In the genomic region with DNA sequence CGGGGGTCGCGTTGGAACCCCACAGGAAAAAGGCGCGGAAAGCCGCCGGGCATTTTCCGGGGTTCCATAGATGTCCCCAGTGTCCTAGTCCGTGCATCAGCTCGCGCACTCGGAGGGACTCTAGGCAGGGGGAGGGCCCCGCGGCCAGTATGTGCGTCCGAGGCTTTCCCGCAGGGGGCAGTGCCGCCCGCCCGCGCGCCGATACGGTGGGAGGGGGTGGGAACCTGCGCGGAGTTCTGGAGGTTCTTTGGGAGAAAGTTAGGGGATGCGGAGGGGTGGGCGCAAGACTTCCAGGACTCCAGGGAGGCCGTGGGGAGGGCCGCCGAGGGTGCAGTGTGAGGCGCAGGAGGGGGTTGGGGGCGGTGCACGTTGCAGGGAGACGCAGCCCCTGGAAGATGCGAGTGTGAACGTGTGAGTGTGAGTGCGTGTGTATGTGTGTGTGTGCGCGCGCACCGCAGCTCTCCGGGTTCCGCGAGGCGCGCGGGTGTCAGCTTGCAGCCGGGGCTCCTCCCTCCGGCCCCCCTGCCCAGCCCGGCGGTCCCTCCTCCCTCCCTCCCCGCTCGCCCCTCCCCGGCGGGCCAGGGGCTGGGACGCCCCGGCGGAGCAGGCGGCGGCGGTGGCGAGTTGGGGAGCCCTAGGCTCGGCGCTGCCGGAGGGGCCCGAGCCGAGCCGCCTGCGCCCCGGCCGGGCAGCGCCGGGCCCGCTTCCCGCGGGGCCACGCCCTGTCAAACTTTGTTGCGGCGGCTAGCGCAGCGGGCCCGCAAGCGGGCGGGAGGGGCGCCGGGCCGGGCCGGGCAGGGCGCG, we compare ENCODE assay signal across 1 cellular context.
TF ChIP-seq lines count a peak whose summit lies in the region.

Gene TCF7L1 (plus strand): TSS at position 559 of the 804 bp plus-strand sequence. CDS start 293 bp downstream, outside the sequence.

TF ChIP-seq in HEK293, 187 proteins besides CTCF, POLR2A, EP300 and RAD21 (continued from another document and continues in another):
- TF ChIP-seq ZNF571 (tag by site-specific recombination; IDR thresholded peaks at IDR 0.05) (no peak), ZNF514 (tag by site-specific recombination; IDR thresholded peaks at IDR 0.05) (no peak), PRDM6 (tag by site-specific recombination; IDR thresholded peaks at IDR 0.05) (no peak), ZNF654 (tag by site-specific recombination; IDR thresholded peaks at IDR 0.05; ENCODE audit: low read depth) (peak; percentile 30; the same call in 1 of the 2 replicates), ZBTB6 (tag by site-specific recombination; IDR thresholded peaks at IDR 0.05) (no peak), ZNF530 (tag by site-specific recombination; IDR thresholded peaks at IDR 0.05; ENCODE audit: low read depth) (no peak), ZNF24 (tag by site-specific recombination; IDR thresholded peaks at IDR 0.05) (peak; percentile 58; the same call in 1 of the 2 replicates), ZNF747 (tag by site-specific recombination; IDR thresholded peaks at IDR 0.05) (no peak), KLF7 (tag by site-specific recombination; IDR thresholded peaks at IDR 0.05; ENCODE audit: borderline replicate concordance) (peak; percentile 58; the same call in 1 of the 2 replicates), ZNF175 (tag by site-specific recombination; IDR thresholded peaks at IDR 0.05) (no peak), YY1 (tag by site-specific recombination; IDR thresholded peaks at IDR 0.05) (no peak), ZNF768 (tag by site-specific recombination; IDR thresholded peaks at IDR 0.05) (no peak), ZBTB21 (tag by site-specific recombination; IDR thresholded peaks at IDR 0.05) (no peak), RBAK (tag by site-specific recombination; IDR thresholded peaks at IDR 0.05) (no peak), ZIC2 (tag by site-specific recombination; IDR thresholded peaks at IDR 0.05) (peak; percentile 60), ZBTB20 (tag by site-specific recombination; IDR thresholded peaks at IDR 0.05) (peak; percentile 88), ZNF350 (tag by site-specific recombination; IDR thresholded peaks at IDR 0.05) (no peak), KLF10 (tag by site-specific recombination; IDR thresholded peaks at IDR 0.05) (no peak), ZNF549 (tag by site-specific recombination; IDR thresholded peaks at IDR 0.05) (no peak), ZNF791 (tag by site-specific recombination; IDR thresholded peaks at IDR 0.05) (no peak), ZNF658 (tag by site-specific recombination; IDR thresholded peaks at IDR 0.05) (no peak), ZNF792 (tag by site-specific recombination; IDR thresholded peaks at IDR 0.05) (0 out of 2 replicates have a peak, but pooled peaks have one; percentile 29), ZNF19 (tag by site-specific recombination; IDR thresholded peaks at IDR 0.05; ENCODE audit: low read depth) (no peak), ZNF335 (tag by site-specific recombination; conservative IDR thresholded peaks at IDR 0.05) (peak; percentile 56), PBX3 (CRISPR knock-in tag; IDR thresholded peaks at IDR 0.05) (peak; percentile 23; the same call in 1 of the 2 replicates), ZNF670 (tag by site-specific recombination; IDR thresholded peaks at IDR 0.05; ENCODE audit: low read depth) (no peak), ZFHX2 (tag by site-specific recombination; conservative IDR thresholded peaks at IDR 0.05) (peak; percentile 79), ZNF513 (tag by site-specific recombination; IDR thresholded peaks at IDR 0.05) (no peak), ZNF707 (tag by site-specific recombination; IDR thresholded peaks at IDR 0.05) (no peak), HOXD13 (CRISPR knock-in tag; IDR thresholded peaks at IDR 0.05; ENCODE audit: borderline replicate concordance) (no peak), OSR2 (tag by site-specific recombination; IDR thresholded peaks at IDR 0.05) (no peak), GLI2 (tag by site-specific recombination; IDR thresholded peaks at IDR 0.05; ENCODE audit: borderline replicate concordance, low read depth) (no peak), ZBTB7A (tag by site-specific recombination; IDR thresholded peaks at IDR 0.05; ENCODE audit: low read depth) (peak; percentile 86; the same call in 1 of the 2 replicates), ZNF426 (tag by site-specific recombination; IDR thresholded peaks at IDR 0.05) (no peak), GLIS2 (tag by site-specific recombination; IDR thresholded peaks at IDR 0.05) (peak; percentile 96), SALL2 (tag by site-specific recombination; IDR thresholded peaks at IDR 0.05; ENCODE audit: borderline replicate concordance) (no peak), ZXDB (tag by site-specific recombination; IDR thresholded peaks at IDR 0.05) (peak; percentile 97), ZNF341 (tag by site-specific recombination; IDR thresholded peaks at IDR 0.05; ENCODE audit: low read depth) (peak; percentile 66), ZNF596 (tag by site-specific recombination; IDR thresholded peaks at IDR 0.05) (no peak), ZNF311 (tag by site-specific recombination; IDR thresholded peaks at IDR 0.05; ENCODE audit: borderline replicate concordance) (no peak), ZNF416 (tag by site-specific recombination; IDR thresholded peaks at IDR 0.05) (no peak), ZNF76 (tag by site-specific recombination; IDR thresholded peaks at IDR 0.05; ENCODE audit: borderline replicate concordance, low read depth) (peak; percentile 50; the same call in 1 of the 2 replicates), ZNF473 (tag by site-specific recombination; IDR thresholded peaks at IDR 0.05) (no peak), ZBTB8A (tag by site-specific recombination; IDR thresholded peaks at IDR 0.05) (peak; percentile 70), ZNF521 (tag by site-specific recombination; IDR thresholded peaks at IDR 0.05) (no peak), ZNF701 (tag by site-specific recombination; IDR thresholded peaks at IDR 0.05) (no peak), KLF1 (tag by site-specific recombination; IDR thresholded peaks at IDR 0.05) (peak; percentile 58), ZNF600 (tag by site-specific recombination; IDR thresholded peaks at IDR 0.05) (peak; percentile 87), ZBTB10 (tag by site-specific recombination; IDR thresholded peaks at IDR 0.05) (peak; percentile 93), ATF2 (tag by site-specific recombination; IDR thresholded peaks at IDR 0.05; ENCODE audit: low read depth) (no peak)
- TF ChIP-seq, protein P1, sequence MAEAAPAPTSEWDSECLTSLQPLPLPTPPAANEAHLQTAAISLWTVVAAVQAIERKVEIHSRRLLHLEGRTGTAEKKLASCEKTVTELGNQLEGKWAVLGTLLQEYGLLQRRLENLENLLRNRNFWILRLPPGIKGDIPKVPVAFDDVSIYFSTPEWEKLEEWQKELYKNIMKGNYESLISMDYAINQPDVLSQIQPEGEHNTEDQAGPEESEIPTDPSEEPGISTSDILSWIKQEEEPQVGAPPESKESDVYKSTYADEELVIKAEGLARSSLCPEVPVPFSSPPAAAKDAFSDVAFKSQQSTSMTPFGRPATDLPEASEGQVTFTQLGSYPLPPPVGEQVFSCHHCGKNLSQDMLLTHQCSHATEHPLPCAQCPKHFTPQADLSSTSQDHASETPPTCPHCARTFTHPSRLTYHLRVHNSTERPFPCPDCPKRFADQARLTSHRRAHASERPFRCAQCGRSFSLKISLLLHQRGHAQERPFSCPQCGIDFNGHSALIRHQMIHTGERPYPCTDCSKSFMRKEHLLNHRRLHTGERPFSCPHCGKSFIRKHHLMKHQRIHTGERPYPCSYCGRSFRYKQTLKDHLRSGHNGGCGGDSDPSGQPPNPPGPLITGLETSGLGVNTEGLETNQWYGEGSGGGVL (tag by site-specific recombination; IDR thresholded peaks at IDR 0.05) = peak; percentile 96
- TF ChIP-seq, protein P2, sequence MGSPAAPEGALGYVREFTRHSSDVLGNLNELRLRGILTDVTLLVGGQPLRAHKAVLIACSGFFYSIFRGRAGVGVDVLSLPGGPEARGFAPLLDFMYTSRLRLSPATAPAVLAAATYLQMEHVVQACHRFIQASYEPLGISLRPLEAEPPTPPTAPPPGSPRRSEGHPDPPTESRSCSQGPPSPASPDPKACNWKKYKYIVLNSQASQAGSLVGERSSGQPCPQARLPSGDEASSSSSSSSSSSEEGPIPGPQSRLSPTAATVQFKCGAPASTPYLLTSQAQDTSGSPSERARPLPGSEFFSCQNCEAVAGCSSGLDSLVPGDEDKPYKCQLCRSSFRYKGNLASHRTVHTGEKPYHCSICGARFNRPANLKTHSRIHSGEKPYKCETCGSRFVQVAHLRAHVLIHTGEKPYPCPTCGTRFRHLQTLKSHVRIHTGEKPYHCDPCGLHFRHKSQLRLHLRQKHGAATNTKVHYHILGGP (tag by site-specific recombination; IDR thresholded peaks at IDR 0.05) = no peak
- TF ChIP-seq, protein P3, sequence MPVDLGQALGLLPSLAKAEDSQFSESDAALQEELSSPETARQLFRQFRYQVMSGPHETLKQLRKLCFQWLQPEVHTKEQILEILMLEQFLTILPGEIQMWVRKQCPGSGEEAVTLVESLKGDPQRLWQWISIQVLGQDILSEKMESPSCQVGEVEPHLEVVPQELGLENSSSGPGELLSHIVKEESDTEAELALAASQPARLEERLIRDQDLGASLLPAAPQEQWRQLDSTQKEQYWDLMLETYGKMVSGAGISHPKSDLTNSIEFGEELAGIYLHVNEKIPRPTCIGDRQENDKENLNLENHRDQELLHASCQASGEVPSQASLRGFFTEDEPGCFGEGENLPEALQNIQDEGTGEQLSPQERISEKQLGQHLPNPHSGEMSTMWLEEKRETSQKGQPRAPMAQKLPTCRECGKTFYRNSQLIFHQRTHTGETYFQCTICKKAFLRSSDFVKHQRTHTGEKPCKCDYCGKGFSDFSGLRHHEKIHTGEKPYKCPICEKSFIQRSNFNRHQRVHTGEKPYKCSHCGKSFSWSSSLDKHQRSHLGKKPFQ (tag by site-specific recombination; IDR thresholded peaks at IDR 0.05) = peak; percentile 100
